In genomic region chrX:14697453-14697852, GRCh38 we compare ENCODE assay signal across 10 cellular contexts.
A peak's percentile ranks its signal among the peaks of the same experiment; 100 is the strongest.
DNase-seq lines count a peak whose midpoint lies in the region; ATAC-seq and TF ChIP-seq lines count a peak whose summit lies in the region.
"Had no signal": no experiment of that assay in that cellular context is flagged by ENCODE, and none has a peak within 500 bp of the region (broad histone marks: within the 10 kb centered on the region; RNA-seq: fewer than 3 reads in every experiment).

No MANE protein-coding gene starts in this region.

- no peaks in the 10 kb centered on the region for H3K4me1 ChIP-seq in left lung
- H3K4me1 ChIP-seq: BLaER1 treated with 17β-estradiol and CSF1 and Interleukin-3, amounts not matched to agents 10 nM and 100 nM had no signal

- no peaks in the 10 kb centered on the region for H3K36me3 ChIP-seq in left lung
- H3K36me3 ChIP-seq: BLaER1 treated with 17β-estradiol and CSF1 and Interleukin-3, amounts not matched to agents 10 nM and 100 nM had no signal

- no peaks in the 10 kb centered on the region for H3K27me3 ChIP-seq in left lung

- H3K4me1 Mint-ChIP-seq in activated naive CD4-positive, alpha-beta T cell treated with anti-CD3 and anti-CD28 coated beads for 36 hours (ENCODE audit: low read depth): no peaks in the 10 kb centered on the region
- H3K4me1 Mint-ChIP-seq: naive thymus-derived CD4-positive, alpha-beta T cell had no signal

- no peak overlapping the region for H3K27ac ChIP-seq in left lung
- H3K27ac ChIP-seq: BLaER1 treated with 17β-estradiol and CSF1 and Interleukin-3, amounts not matched to agents 10 nM and 100 nM had no signal

- CTCF ChIA-PET in activated naive CD4-positive, alpha-beta T cell treated with anti-CD3 and anti-CD28 coated beads for 36 hours (lab: Charles Lee): no interaction called here

- H3K27ac Mint-ChIP-seq in activated naive CD4-positive, alpha-beta T cell treated with anti-CD3 and anti-CD28 coated beads for 36 hours: no peak overlapping the region
- H3K27ac Mint-ChIP-seq: naive thymus-derived CD4-positive, alpha-beta T cell had no signal

- no peaks in the 10 kb centered on the region for H3K36me3 Mint-ChIP-seq in activated naive CD4-positive, alpha-beta T cell treated with anti-CD3 and anti-CD28 coated beads for 36 hours (ENCODE audit: low read depth)
- H3K36me3 Mint-ChIP-seq: naive thymus-derived CD4-positive, alpha-beta T cell had no signal

- intact Hi-C loops in activated naive CD4-positive, alpha-beta T cell treated with anti-CD3 and anti-CD28 coated beads for 36 hours (cut with micrococcal nuclease): no loop called here
- intact Hi-C loops in left lung (cut with DNase I): no loop called here

- no peak overlapping the region for H3K4me3 ChIP-seq in left lung
- H3K4me3 ChIP-seq: BLaER1 treated with 17β-estradiol and CSF1 and Interleukin-3, amounts not matched to agents 10 nM and 100 nM had no signal

- no peaks in the 10 kb centered on the region for H3K9me3 Mint-ChIP-seq in activated naive CD4-positive, alpha-beta T cell treated with anti-CD3 and anti-CD28 coated beads for 36 hours

- H3K4me3 Mint-ChIP-seq in activated naive CD4-positive, alpha-beta T cell treated with anti-CD3 and anti-CD28 coated beads for 36 hours: no peak overlapping the region
- H3K4me3 Mint-ChIP-seq: naive thymus-derived CD4-positive, alpha-beta T cell had no signal

- peak; percentile 21 to 25 for TF ChIP-seq CTCF in left lung (IDR thresholded peaks at IDR 0.05)

- H3K9me3 ChIP-seq in left lung: no peaks in the 10 kb centered on the region
- H3K9me3 ChIP-seq: BLaER1 treated with 17β-estradiol and CSF1 and Interleukin-3, amounts not matched to agents 10 nM and 100 nM had no signal

- DNase-seq in NCI-H1417 (lab: John Stamatoyannopoulos, UW) (peak; percentile 7 to 53 (median 35)), NCI-H1417 treated with DMSO at 0.1 percent for 48 hours (lab: John Stamatoyannopoulos, UW) (no peak), NAMALWA (ENCODE audit: low spot score) (peak; percentile 43), left lung (no peak), mucosa of gallbladder (ENCODE audit: low spot score) (no peak)
- DNase-seq in activated naive CD4-positive, alpha-beta T cell treated with anti-CD3 and anti-CD28 coated beads for 36 hours: peak; percentile 43

- ATAC-seq in GM19463 (IDR thresholded peaks at IDR 0.05; ENCODE audit: unreplicated experiment): peak; percentile 91
- ATAC-seq in left lung: peak; percentile 24
- ATAC-seq in GM19452 (IDR thresholded peaks at IDR 0.05; ENCODE audit: unreplicated experiment): no peak
- ATAC-seq: naive thymus-derived CD4-positive, alpha-beta T cell had no signal

- no peaks in the 10 kb centered on the region for H3K27me3 Mint-ChIP-seq in activated naive CD4-positive, alpha-beta T cell treated with anti-CD3 and anti-CD28 coated beads for 36 hours (ENCODE audit: low read depth)

Comparison
In these comparisons a context has a peak if more than half of its experiments do, and no peak if none do; other contexts are left out.
1. DNase-seq: peak in NCI-H1417 (3 of 3), NAMALWA (single experiment) and activated naive CD4-positive, alpha-beta T cell treated with anti-CD3 and anti-CD28 coated beads for 36 hours (single experiment); none in NCI-H1417 treated with DMSO at 0.1 percent for 48 hours (single experiment), left lung (0 of 2) and mucosa of gallbladder (single experiment).